9 cellular contexts compared by ENCODE assay signal in genomic region chr17:45270828-45271418, GRCh38. TPM values are rescaled to one million over a fixed set of nuclear protein-coding genes. Genes with fewer than 3 reads are reported as not detected.
DNase-seq lines count a peak whose midpoint lies in the region; ATAC-seq and TF ChIP-seq lines count a peak whose summit lies in the region.
"Had no signal": no experiment of that assay in that cellular context is flagged by ENCODE, and none has a peak within 500 bp of the region (broad histone marks: within the 10 kb centered on the region; RNA-seq: fewer than 3 reads in every experiment).

No MANE protein-coding gene starts in this region.

- ATAC-seq in Right ventricle myocardium inferior, result no peak
- ATAC-seq in HG03439 (IDR thresholded peaks at IDR 0.05; ENCODE audit: unreplicated experiment), result no peak

- peak; percentile 58 for TF ChIP-seq CTCF in left ventricle myocardium inferior (IDR thresholded peaks at IDR 0.05; ENCODE audit: borderline replicate concordance)
- TF ChIP-seq CTCF in endodermal cell (conservative IDR thresholded peaks at IDR 0.05), result peak; percentile 93

- H3K4me3 ChIP-seq in left ventricle myocardium inferior (no peak overlapping the region), endodermal cell (ENCODE audit: low read length) (no peak overlapping the region)
- H3K4me3 ChIP-seq: suprapubic skin had no signal

- no peak for DNase-seq in left ventricle myocardium inferior
- DNase-seq in Right ventricle myocardium inferior (ENCODE audit: missing footprints), result no peak
- DNase-seq in activated CD4-positive, alpha-beta T cell treated with anti-CD3 and anti-CD28 coated beads, Interleukin-2, amount 50 U/mL, for 1 hour, result peak; percentile 63
- peak; percentile 94 for DNase-seq in endodermal cell
- peak; percentile 31 to 49 for DNase-seq in stimulated activated CD4-positive, alpha-beta T cell treated with anti-CD3 and anti-CD28 coated beads, Interleukin-15, amount 100 ng/mL, for 1 hour (ENCODE audit: low read depth in 1 of 2, low spot score in 1 of 2)
- DNase-seq in COLO829 (ENCODE audit: low spot score), result no peak
- no peak for DNase-seq in NCI-H187 (lab: John Stamatoyannopoulos, UW)

- H3K27me3 ChIP-seq in left ventricle myocardium inferior (ENCODE audit: low read depth) (no peaks in the 10 kb centered on the region), endodermal cell (ENCODE audit: control insufficient read depth, insufficient read depth, low read length, poor library complexity, severe bottlenecking) (no peaks in the 10 kb centered on the region)
- H3K27me3 ChIP-seq: suprapubic skin had no signal

- H3K4me1 Mint-ChIP-seq in endodermal cell, result no peaks in the 10 kb centered on the region

- 87 to 88% methylated on average over 7 to 12 of the region's 13 CpGs for WGBS in endodermal cell (ENCODE audit: insufficient coverage in 1 of 2, insufficient read length in 1 of 2), 2 experiments

- peaks cover 38% of the 10 kb centered on the region for H3K36me3 Mint-ChIP-seq in endodermal cell (ENCODE audit: low read depth)

- no peaks in the 10 kb centered on the region for H3K9me3 ChIP-seq in left ventricle myocardium inferior (replicated peaks)
- H3K9me3 ChIP-seq in endodermal cell (ENCODE audit: control insufficient read depth, low read length), result no peaks in the 10 kb centered on the region
- H3K9me3 ChIP-seq: suprapubic skin had no signal

- H3K9ac ChIP-seq in endodermal cell (ENCODE audit: extremely low read depth, low read length, poor library complexity, severe bottlenecking), result no peak overlapping the region

- no peaks in the 10 kb centered on the region for H3K9me3 Mint-ChIP-seq in endodermal cell

- H3K4me1 ChIP-seq in left ventricle myocardium inferior (peaks cover 15% of the 10 kb centered on the region), endodermal cell (ENCODE audit: control insufficient read depth, insufficient read depth, low read length) (no peaks in the 10 kb centered on the region)

- no peaks in the 10 kb centered on the region for H3K27me3 Mint-ChIP-seq in endodermal cell (ENCODE audit: insufficient read depth)

- H3K4me3 Mint-ChIP-seq in endodermal cell, result no peak overlapping the region

- intact Hi-C loops in left ventricle myocardium inferior (cut with micrococcal nuclease) (no loop called here), Right ventricle myocardium inferior (cut with DNase I) (no loop called here)

- H3K36me3 ChIP-seq in left ventricle myocardium inferior, result peaks cover 88% of the 10 kb centered on the region
- H3K36me3 ChIP-seq in endodermal cell (ENCODE audit: control insufficient read depth, insufficient read depth, low read length), result peaks cover 44% of the 10 kb centered on the region

- H3K27ac Mint-ChIP-seq in endodermal cell, result no peak overlapping the region

- H3K27ac ChIP-seq in left ventricle myocardium inferior (replicated peaks) (no peak overlapping the region), endodermal cell (ENCODE audit: low read depth, low read length) (no peak overlapping the region)
- H3K27ac ChIP-seq: suprapubic skin had no signal

RNA-seq across cellular contexts. Expression of gene SPATA32, which starts 9.0 kb away (rescaled TPM):
- total RNA-seq in left ventricle myocardium inferior (not detected), Right ventricle myocardium inferior (not detected), endodermal cell (under 1 TPM in 1 of 2 donors, not detected in 1; 0.18 TPM)
- polyA plus RNA-seq in endodermal cell (2013, experiment 1 of 2), result not detected
- polyA plus RNA-seq in endodermal cell (2013, experiment 2 of 2), result not detected
- total RNA-seq: suprapubic skin had no signal

RNA-seq across cellular contexts. Expression of gene MAP3K14, which starts 45.9 kb away (rescaled TPM):
- total RNA-seq in left ventricle myocardium inferior, result 14.8 TPM
- 14.4 TPM for total RNA-seq in Right ventricle myocardium inferior
- total RNA-seq in endodermal cell, result 1 to 10 TPM; 4.6 to 5.5 TPM
- polyA plus RNA-seq in endodermal cell (2013, experiment 1 of 2), result 5.3 TPM
- 4.0 TPM for polyA plus RNA-seq in endodermal cell (2013, experiment 2 of 2)

RNA-seq across cellular contexts. Expression of gene FMNL1, which starts 49.2 kb away (rescaled TPM):
- total RNA-seq in left ventricle myocardium inferior, result 8.7 TPM
- 13.7 TPM for total RNA-seq in Right ventricle myocardium inferior
- total RNA-seq in endodermal cell, result 1 to 10 TPM; 3.5 to 4.5 TPM
- 1.9 TPM for polyA plus RNA-seq in endodermal cell (2013, experiment 1 of 2)
- polyA plus RNA-seq in endodermal cell (2013, experiment 2 of 2), result 1.7 TPM

Comparison
In these comparisons a context has a peak if more than half of its experiments do, and no peak if none do; other contexts are left out.
1. DNase-seq: peak in activated CD4-positive, alpha-beta T cell treated with anti-CD3 and anti-CD28 coated beads, Interleukin-2, amount 50 U/mL, for 1 hour (single experiment), endodermal cell (single experiment) and stimulated activated CD4-positive, alpha-beta T cell treated with anti-CD3 and anti-CD28 coated beads, Interleukin-15, amount 100 ng/mL, for 1 hour (2 of 2); none in left ventricle myocardium inferior (single experiment), Right ventricle myocardium inferior (single experiment), COLO829 (single experiment) and NCI-H187 (0 of 2).